In genomic region chr10:69742928-69743602, GRCh38 we compare ENCODE assay signal across 9 cellular contexts. TPM values are rescaled to one million over a fixed set of nuclear protein-coding genes. Genes with fewer than 3 reads are reported as not detected.
DNase-seq lines count a peak whose midpoint lies in the region; ATAC-seq, FAIRE-seq and TF ChIP-seq lines count a peak whose summit lies in the region.
"Had no signal": no experiment of that assay in that cellular context is flagged by ENCODE, and none has a peak within 500 bp of the region (broad histone marks: within the 10 kb centered on the region; RNA-seq: fewer than 3 reads in every experiment).

No MANE protein-coding gene starts in this region.

- no peak overlapping the region for H3K4me2 ChIP-seq in keratinocyte (ENCODE audit: control insufficient read depth, extremely low read depth, insufficient read depth, low read depth, low read length)

- no peak overlapping the region for H3K4me3 Mint-ChIP-seq in activated naive CD8-positive, alpha-beta T cell treated with anti-CD3 and anti-CD28 coated beads, Interleukin-2, amount 50 U/mL, for 24 hours
- no peak overlapping the region for H3K4me3 Mint-ChIP-seq in activated CD8-positive, alpha-beta memory T cell treated with anti-CD3 and anti-CD28 coated beads, Interleukin-2, amount 10 ng/mL, durations not matched to agents 7 days and 5 days
- H3K4me3 Mint-ChIP-seq: activated naive CD4-positive, alpha-beta T cell treated with anti-CD3 and anti-CD28 coated beads, Interleukin-2, amount 50 U/mL, for 24 hours had no signal

- no peaks in the 10 kb centered on the region for H3K79me2 ChIP-seq in keratinocyte (ENCODE audit: control insufficient read depth, insufficient read depth, low read length)

- H3K27ac Mint-ChIP-seq in activated naive CD8-positive, alpha-beta T cell treated with anti-CD3 and anti-CD28 coated beads, Interleukin-2, amount 50 U/mL, for 24 hours = no peak overlapping the region
- no peak overlapping the region for H3K27ac Mint-ChIP-seq in activated CD8-positive, alpha-beta memory T cell treated with anti-CD3 and anti-CD28 coated beads, Interleukin-2, amount 10 ng/mL, durations not matched to agents 7 days and 5 days
- H3K27ac Mint-ChIP-seq: activated naive CD4-positive, alpha-beta T cell treated with anti-CD3 and anti-CD28 coated beads, Interleukin-2, amount 50 U/mL, for 24 hours had no signal

- H3K27ac ChIP-seq in keratinocyte (ENCODE audit: control insufficient read depth, insufficient read depth, low read length) = no peak overlapping the region

- H3K9me3 Mint-ChIP-seq in activated naive CD8-positive, alpha-beta T cell treated with anti-CD3 and anti-CD28 coated beads, Interleukin-2, amount 50 U/mL, for 24 hours = no peaks in the 10 kb centered on the region
- no peaks in the 10 kb centered on the region for H3K9me3 Mint-ChIP-seq in activated CD8-positive, alpha-beta memory T cell treated with anti-CD3 and anti-CD28 coated beads, Interleukin-2, amount 10 ng/mL, durations not matched to agents 7 days and 5 days (ENCODE audit: low read depth)
- H3K9me3 Mint-ChIP-seq: activated naive CD4-positive, alpha-beta T cell treated with anti-CD3 and anti-CD28 coated beads, Interleukin-2, amount 50 U/mL, for 24 hours had no signal

- ATAC-seq in activated naive CD8-positive, alpha-beta T cell treated with anti-CD3 and anti-CD28 coated beads, Interleukin-2, amount 50 U/mL, for 24 hours = no peak
- no peak for ATAC-seq in activated CD8-positive, alpha-beta memory T cell treated with anti-CD3 and anti-CD28 coated beads, Interleukin-2, amount 10 ng/mL, durations not matched to agents 7 days and 5 days

- dilution Hi-C loops in keratinocyte (cut with MboI; ENCODE audit: extremely low pct_ligation_motif_present, low sequenced_read_pairs) = no loop called here

- no peaks in the 10 kb centered on the region for H3K9me1 ChIP-seq in keratinocyte (ENCODE audit: control insufficient read depth, extremely low read depth, insufficient read depth, low read length)

- peaks cover 2% of the 10 kb centered on the region for H3K4me1 ChIP-seq in keratinocyte (ENCODE audit: control insufficient read depth, extremely low read depth, insufficient read depth, low read length)

- CTCF ChIA-PET in activated CD8-positive, alpha-beta memory T cell treated with anti-CD3 and anti-CD28 coated beads, Interleukin-2, amount 10 ng/mL, durations not matched to agents 7 days and 5 days (lab: Charles Lee) = interaction anchor here (1.3 kb wide), 1 partner anchor 20 kb away, joined by 3 read pairs; no protein-coding TSS in a partner anchor

- no peak for DNase-seq in AG09319 (ENCODE audit: extremely low read depth, low read depth)
- DNase-seq in GM20000 (ENCODE audit: low spot score) = no peak
- peak; percentile 39 for DNase-seq in activated naive CD8-positive, alpha-beta T cell treated with anti-CD3 and anti-CD28 coated beads, Interleukin-2, amount 50 U/mL, for 24 hours
- no peak for DNase-seq in keratinocyte (ENCODE audit: low read depth, low spot score)
- DNase-seq in midbrain (lab: John Stamatoyannopoulos, UW) = no peak
- DNase-seq in COR-L47 (lab: John Stamatoyannopoulos, UW) = no peak
- no peak for DNase-seq in activated CD8-positive, alpha-beta memory T cell treated with anti-CD3 and anti-CD28 coated beads, Interleukin-2, amount 10 ng/mL, durations not matched to agents 7 days and 5 days
- DNase-seq in NCI-H2227 (lab: John Stamatoyannopoulos, UW; ENCODE audit: unreplicated experiment) = no peak

- FAIRE-seq in keratinocyte (lab: Jason Lieb, UNC) = no peak

- peaks cover 2% of the 10 kb centered on the region for H3K4me1 Mint-ChIP-seq in activated naive CD8-positive, alpha-beta T cell treated with anti-CD3 and anti-CD28 coated beads, Interleukin-2, amount 50 U/mL, for 24 hours
- H3K4me1 Mint-ChIP-seq in activated CD8-positive, alpha-beta memory T cell treated with anti-CD3 and anti-CD28 coated beads, Interleukin-2, amount 10 ng/mL, durations not matched to agents 7 days and 5 days = no peaks in the 10 kb centered on the region
- H3K4me1 Mint-ChIP-seq: activated naive CD4-positive, alpha-beta T cell treated with anti-CD3 and anti-CD28 coated beads, Interleukin-2, amount 50 U/mL, for 24 hours had no signal

- H3K9me3 ChIP-seq in keratinocyte (ENCODE audit: control insufficient read depth, low read depth, low read length) = no peaks in the 10 kb centered on the region

- no peaks in the 10 kb centered on the region for H3K27me3 ChIP-seq in keratinocyte (ENCODE audit: control insufficient read depth, extremely low read depth, insufficient read depth, low read length)

- H3K4me3 ChIP-seq in keratinocyte (ENCODE audit: control insufficient read depth in 2 of 3, extremely low read depth in 1 of 3, insufficient read depth in 2 of 3, low read depth in 1 of 3, low read length in 3 of 3) = no peak overlapping the region

- H3K36me3 ChIP-seq in keratinocyte (ENCODE audit: control insufficient read depth in 2 of 2, extremely low read depth in 1 of 2, insufficient read depth in 2 of 2, low read length in 2 of 2) = no peaks in the 10 kb centered on the region

- no peak overlapping the region for H3K9ac ChIP-seq in keratinocyte (ENCODE audit: control insufficient read depth, extremely low read depth, insufficient read depth, low read length)

- H4K20me1 ChIP-seq in keratinocyte (ENCODE audit: control insufficient read depth, extremely low read depth, insufficient read depth, low read length) = no peaks in the 10 kb centered on the region

- no peak overlapping the region for H2AFZ ChIP-seq in keratinocyte (ENCODE audit: control insufficient read depth, low read length)

- no peaks in the 10 kb centered on the region for H3K36me3 Mint-ChIP-seq in activated naive CD8-positive, alpha-beta T cell treated with anti-CD3 and anti-CD28 coated beads, Interleukin-2, amount 50 U/mL, for 24 hours (ENCODE audit: low read depth)
- H3K36me3 Mint-ChIP-seq in activated CD8-positive, alpha-beta memory T cell treated with anti-CD3 and anti-CD28 coated beads, Interleukin-2, amount 10 ng/mL, durations not matched to agents 7 days and 5 days = no peaks in the 10 kb centered on the region
- H3K36me3 Mint-ChIP-seq: activated naive CD4-positive, alpha-beta T cell treated with anti-CD3 and anti-CD28 coated beads, Interleukin-2, amount 50 U/mL, for 24 hours had no signal

- peak; percentile 61 for TF ChIP-seq CTCF in AG09319 (IDR thresholded peaks at IDR 0.05; ENCODE audit: low read depth, low read length)
- peak; percentile 15 for TF ChIP-seq CTCF in GM20000 (IDR thresholded peaks at IDR 0.05; ENCODE audit: extremely low read depth, missing control alignments)
- peak; percentile 49 to 77 (median 73) for TF ChIP-seq CTCF in keratinocyte (optimal IDR thresholded peaks at IDR 0.05 in 1 of 3, IDR thresholded peaks at IDR 0.05 in 1 of 3, conservative IDR thresholded peaks at IDR 0.05 in 1 of 3; ENCODE audit: extremely low read depth in 1 of 3, insufficient read depth in 2 of 3, low read length in 3 of 3)

- H3K27me3 Mint-ChIP-seq in activated naive CD8-positive, alpha-beta T cell treated with anti-CD3 and anti-CD28 coated beads, Interleukin-2, amount 50 U/mL, for 24 hours = peaks cover 35% of the 10 kb centered on the region
- H3K27me3 Mint-ChIP-seq in activated CD8-positive, alpha-beta memory T cell treated with anti-CD3 and anti-CD28 coated beads, Interleukin-2, amount 10 ng/mL, durations not matched to agents 7 days and 5 days = peaks cover 41% of the 10 kb centered on the region

RNA-seq across cellular contexts. Expression of gene COL13A1, which starts 58.6 kb away (rescaled TPM):
- 0.89 to 3.2 TPM (median 1.5 TPM) in 3 replicates for polyA plus RNA-seq in keratinocyte
- 0.30 TPM for polyA plus RNA-seq in keratinocyte (2011; ENCODE audit: low read depth)
- 0.51 and 0.55 TPM in 2 replicates for polyA plus RNA-seq in keratinocyte (2011; cell fraction: cytosol; rRNA removed)
- polyA plus RNA-seq in keratinocyte (2011; cell fraction: nucleus; rRNA removed) = 2.0 and 4.9 TPM in 2 replicates
- polyA plus RNA-seq in keratinocyte (2012; ENCODE audit: low replicate concordance) = 0.63 and 3.5 TPM in 2 replicates
- polyA minus RNA-seq in keratinocyte = 0.20 to 0.67 TPM (median 0.52 TPM) in 3 replicates
- polyA minus RNA-seq in keratinocyte (2011; cell fraction: cytosol; rRNA and poly(A)+ RNA removed) = not detected
- polyA minus RNA-seq in keratinocyte (2011; cell fraction: nucleus; rRNA and poly(A)+ RNA removed) = 2.3 and 2.5 TPM in 2 replicates
- not detected for total RNA-seq in activated CD8-positive, alpha-beta memory T cell treated with anti-CD3 and anti-CD28 coated beads, Interleukin-2, amount 10 ng/mL, durations not matched to agents 7 days and 5 days

Comparison
In these comparisons a context has a peak if more than half of its experiments do, and no peak if none do; other contexts are left out.
1. CTCF ChIP-seq: peak in every context shown above with its lines; median percentile 73 in keratinocyte; 61 in AG09319; 15 in GM20000.